In the genomic region with DNA sequence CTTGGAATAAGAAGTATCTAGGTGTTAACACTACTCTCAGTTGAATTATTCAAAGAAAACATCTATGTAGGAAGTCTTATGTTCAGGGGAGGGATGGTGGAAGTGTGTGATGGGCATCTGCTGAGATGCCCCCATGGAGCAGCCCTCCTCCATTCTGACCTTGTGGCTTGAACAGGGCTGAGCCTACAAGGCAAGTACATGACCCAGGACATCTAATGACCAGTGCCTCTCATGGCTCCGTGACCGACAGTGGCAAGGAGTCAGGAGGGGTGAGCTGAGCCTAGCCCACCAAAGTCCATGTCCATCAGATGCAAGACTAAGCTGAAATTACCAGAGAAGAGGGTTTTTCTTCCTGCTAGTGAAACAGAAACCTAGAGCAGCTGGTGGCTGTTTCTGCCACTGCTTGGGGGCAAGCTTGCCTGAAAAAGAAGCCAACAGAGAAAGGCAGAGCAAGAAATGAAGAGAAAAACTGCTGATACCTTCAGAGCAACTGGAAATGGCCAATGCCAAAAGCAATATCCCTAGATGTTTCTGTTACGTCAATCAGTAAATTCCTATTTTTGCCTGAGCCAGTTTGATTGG, we compare ENCODE assay signal across 21 cellular contexts.
A peak's percentile ranks its signal among the peaks of the same experiment; 100 is the strongest.
DNase-seq lines count a peak whose midpoint lies in the region; ATAC-seq and TF ChIP-seq lines count a peak whose summit lies in the region.
"Had no signal": no experiment of that assay in that cellular context is flagged by ENCODE, and none has a peak within 500 bp of the region (broad histone marks: within the 10 kb centered on the region; RNA-seq: fewer than 3 reads in every experiment).

No MANE protein-coding gene starts in this region.

- H3K4me3 Mint-ChIP-seq in activated CD4-positive, alpha-beta T cell treated with anti-CD3 and anti-CD28 coated beads, Interleukin-2, amount 10 ng/mL, durations not matched to agents 24 days and 14 days = no peak overlapping the region
- H3K4me3 Mint-ChIP-seq: dendritic cell treated with granulocyte-macrophage colony-stimulating factor and Interleukin-4, amounts not matched to agents 40 ng/mL and 50 ng/mL, for 4 days had no signal

- H3K27me3 ChIP-seq in esophagus muscularis mucosa = no peaks in the 10 kb centered on the region
- no peaks in the 10 kb centered on the region for H3K27me3 ChIP-seq in transverse colon
- H3K27me3 ChIP-seq: cardiac muscle cell, vagina had no signal

- in situ Hi-C loops in transverse colon (cut with MboI; ENCODE audit: low pct_ligation_motif_present in 1 of 4, low pct_unique_long_range_greater_than_20kb in 1 of 4, low sequenced_read_pairs in 3 of 4) = no loop called here

- TF ChIP-seq POLR2A in esophagus muscularis mucosa (IDR thresholded peaks at IDR 0.05; ENCODE audit: low read depth) (no peak), transverse colon (IDR thresholded peaks at IDR 0.05) (no peak)

- 64% methylated on average over 3 of the region's 3 CpGs for WGBS in esophagus muscularis mucosa
- 38 to 82% methylated on average over 1 to 3 of the region's 3 CpGs for WGBS in transverse colon (ENCODE audit: low coverage in 1 of 2), 2 donors

- H3K27ac Mint-ChIP-seq in activated CD4-positive, alpha-beta T cell treated with anti-CD3 and anti-CD28 coated beads, Interleukin-2, amount 10 ng/mL, durations not matched to agents 24 days and 14 days = no peak overlapping the region
- H3K27ac Mint-ChIP-seq: dendritic cell treated with granulocyte-macrophage colony-stimulating factor and Interleukin-4, amounts not matched to agents 40 ng/mL and 50 ng/mL, for 4 days had no signal

- H3K9me3 ChIP-seq in esophagus muscularis mucosa (no peaks in the 10 kb centered on the region), transverse colon (no peaks in the 10 kb centered on the region)
- H3K9me3 ChIP-seq: HAP-1, vagina had no signal

- TF ChIP-seq EP300 in esophagus muscularis mucosa (IDR thresholded peaks at IDR 0.05) (no peak), transverse colon (IDR thresholded peaks at IDR 0.05; ENCODE audit: low read depth) (no peak)

- H3K36me3 ChIP-seq in esophagus muscularis mucosa (no peaks in the 10 kb centered on the region), transverse colon (no peaks in the 10 kb centered on the region)
- H3K36me3 ChIP-seq: cardiac muscle cell, HAP-1, vagina had no signal

- H3K27ac ChIP-seq in esophagus muscularis mucosa (replicated peaks in 1 of 4) (no peak overlapping the region), coronary artery (no peak overlapping the region), transverse colon (no peak overlapping the region)
- H3K27ac ChIP-seq: cardiac muscle cell, skin epidermis, vagina, VCaP had no signal

- H3K9me3 Mint-ChIP-seq in activated CD4-positive, alpha-beta T cell treated with anti-CD3 and anti-CD28 coated beads, Interleukin-2, amount 10 ng/mL, durations not matched to agents 24 days and 14 days = no peaks in the 10 kb centered on the region
- H3K9me3 Mint-ChIP-seq: dendritic cell treated with granulocyte-macrophage colony-stimulating factor and Interleukin-4, amounts not matched to agents 40 ng/mL and 50 ng/mL, for 4 days had no signal

- H3K4me1 Mint-ChIP-seq in activated CD4-positive, alpha-beta T cell treated with anti-CD3 and anti-CD28 coated beads, Interleukin-2, amount 10 ng/mL, durations not matched to agents 24 days and 14 days = peaks cover 20% of the 10 kb centered on the region

- H3K36me3 Mint-ChIP-seq in activated CD4-positive, alpha-beta T cell treated with anti-CD3 and anti-CD28 coated beads, Interleukin-2, amount 10 ng/mL, durations not matched to agents 24 days and 14 days (ENCODE audit: low read depth) = peaks cover 2% of the 10 kb centered on the region

- peaks cover 0 to 16% (median 16%) of the 10 kb centered on the region in 4 donors for H3K4me1 ChIP-seq in esophagus muscularis mucosa
- peaks cover 0 to 4% (median 0%) of the 10 kb centered on the region in 4 donors for H3K4me1 ChIP-seq in transverse colon
- H3K4me1 ChIP-seq: HAP-1, vagina had no signal

- peak; percentile 70 for ATAC-seq in GM18867 (IDR thresholded peaks at IDR 0.05; ENCODE audit: unreplicated experiment)
- ATAC-seq: left cardiac atrium had no signal

- H3K27me3 Mint-ChIP-seq in activated CD4-positive, alpha-beta T cell treated with anti-CD3 and anti-CD28 coated beads, Interleukin-2, amount 10 ng/mL, durations not matched to agents 24 days and 14 days = no peaks in the 10 kb centered on the region
- H3K27me3 Mint-ChIP-seq: dendritic cell treated with granulocyte-macrophage colony-stimulating factor and Interleukin-4, amounts not matched to agents 40 ng/mL and 50 ng/mL, for 4 days had no signal

- TF ChIP-seq CTCF in esophagus muscularis mucosa (IDR thresholded peaks at IDR 0.05) (no peak), coronary artery (IDR thresholded peaks at IDR 0.05) (no peak), transverse colon (IDR thresholded peaks at IDR 0.05) (no peak)

- intact Hi-C loops in activated CD4-positive, alpha-beta T cell treated with anti-CD3 and anti-CD28 coated beads, Interleukin-2, amount 10 ng/mL, durations not matched to agents 24 days and 14 days (cut with micrococcal nuclease) = no loop called here
- intact Hi-C loops in esophagus muscularis mucosa (cut with DNase I) = no loop called here
- intact Hi-C loops in transverse colon (cut with DNase I; ENCODE audit: low total_unique reads) = no loop called here

- DNase-seq in activated CD4-positive, alpha-beta T cell treated with anti-CD3 and anti-CD28 coated beads, Interleukin-2, amount 10 ng/mL, durations not matched to agents 24 days and 14 days = peak; percentile 66
- no peak for DNase-seq in activated CD4-positive, alpha-beta T cell treated with anti-CD3 and anti-CD28 coated beads, Interleukin-2, amount 50 U/mL, for 4 hours
- DNase-seq in RPMI8226 (peak; percentile 26), esophagus muscularis mucosa (ENCODE audit: extremely low spot score) (peak; percentile 57), NCI-H524 (lab: John Stamatoyannopoulos, UW) (no peak), coronary artery (ENCODE audit: low spot score) (no peak), transverse colon (no peak)
- DNase-seq: amniotic stem cell; EL; Karpas-422; left cardiac atrium; NCI-H345; nucleus accumbens; stimulated activated CD4-positive, alpha-beta T cell treated with anti-CD3 and anti-CD28 coated beads, Interleukin-1b, Interleukin-23, amount 100 ng/mL, for 48 hours had no signal

- H3K4me3 ChIP-seq in esophagus muscularis mucosa (no peak overlapping the region), coronary artery (no peak overlapping the region), transverse colon (no peak overlapping the region)
- H3K4me3 ChIP-seq: cardiac muscle cell, HAP-1, skin epidermis, vagina had no signal

Comparison
In these comparisons a context has a peak if more than half of its experiments do, and no peak if none do; other contexts are left out.
1. DNase-seq: peak in activated CD4-positive, alpha-beta T cell treated with anti-CD3 and anti-CD28 coated beads, Interleukin-2, amount 10 ng/mL, durations not matched to agents 24 days and 14 days (single experiment), RPMI8226 (single experiment) and esophagus muscularis mucosa (single experiment); none in activated CD4-positive, alpha-beta T cell treated with anti-CD3 and anti-CD28 coated beads, Interleukin-2, amount 50 U/mL, for 4 hours (0 of 2), NCI-H524 (0 of 2), coronary artery (single experiment) and transverse colon (single experiment).